ENCODE assay signal across 30 cellular contexts in the genomic region with DNA sequence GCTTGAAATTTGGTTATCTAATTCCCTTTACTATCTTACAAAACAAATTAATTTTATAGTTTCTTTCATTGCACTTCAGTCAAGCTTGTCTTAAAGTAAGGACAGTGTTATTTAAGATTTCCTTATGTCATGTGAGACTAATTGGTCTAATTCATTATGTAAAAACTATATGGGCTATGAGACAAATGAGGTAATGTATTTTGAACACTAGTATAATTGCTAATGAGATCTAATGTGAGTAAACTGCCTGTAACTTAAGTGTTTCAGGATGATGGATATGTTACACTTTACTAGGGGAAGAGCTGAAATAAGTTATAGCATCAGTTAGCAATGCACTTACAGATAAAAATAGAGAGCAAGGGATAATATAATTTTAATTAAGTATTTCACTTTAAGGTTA.
"Had no signal": no experiment of that assay in that cellular context is flagged by ENCODE, and none has a peak within 500 bp of the region (broad histone marks: within the 10 kb centered on the region; RNA-seq: fewer than 3 reads in every experiment).

No MANE protein-coding gene starts in this region.

- H3K27me3 Mint-ChIP-seq: activated naive CD4-positive, alpha-beta T cell treated with anti-CD3 and anti-CD28 coated beads, Interleukin-2, amount 10 ng/mL, durations not matched to agents 7 days and 5 days; central memory CD8-positive, alpha-beta T cell had no signal

- H3K9me3 Mint-ChIP-seq: activated B cell treated with CpG ODN at 0.5 μM for 24 hours; activated CD4-positive, alpha-beta memory T cell treated with anti-CD3 and anti-CD28 coated beads, Interleukin-2, amount 10 ng/mL, durations not matched to agents 7 days and 5 days; activated CD4-positive, alpha-beta T cell treated with anti-CD3 and anti-CD28 coated beads, Interleukin-2, amount 10 ng/mL, durations not matched to agents 7 days and 5 days; activated naive CD4-positive, alpha-beta T cell treated with anti-CD3 and anti-CD28 coated beads, Interleukin-2, amount 10 ng/mL, durations not matched to agents 7 days and 5 days; activated naive CD4-positive, alpha-beta T cell treated with anti-CD3 and anti-CD28 coated beads, Interleukin-2, amount 50 U/mL, for 24 hours; activated naive CD8-positive, alpha-beta T cell treated with anti-CD3 and anti-CD28 coated beads, Interleukin-2, amount 10 ng/mL, durations not matched to agents 7 days and 5 days; activated naive CD8-positive, alpha-beta T cell treated with anti-CD3 and anti-CD28 coated beads, Interleukin-2, amount 50 U/mL, for 24 hours; activated T-cell treated with anti-CD3 and anti-CD28 coated beads, Interleukin-2, amount 50 U/mL, for 24 hours; activated T-helper 2 cell treated with anti-CD3 and anti-CD28 coated beads, Interferon-gamma antibody, Interleukin-2, Interleukin-4, amounts not matched to agents 10 μg/mL and 5 μg/mL and 100 μg/mL, durations not matched to agents 14 hours and 24 hours and 36 hours; central memory CD8-positive, alpha-beta T cell had no signal

- H3K27ac Mint-ChIP-seq: activated B cell treated with CpG ODN at 0.5 μM for 24 hours; activated CD4-positive, alpha-beta memory T cell treated with anti-CD3 and anti-CD28 coated beads, Interleukin-2, amount 10 ng/mL, durations not matched to agents 7 days and 5 days; activated CD4-positive, alpha-beta T cell treated with anti-CD3 and anti-CD28 coated beads, Interleukin-2, amount 10 ng/mL, durations not matched to agents 7 days and 5 days; activated CD8-positive, alpha-beta memory T cell treated with anti-CD3 and anti-CD28 coated beads, Interleukin-2, amount 10 ng/mL, durations not matched to agents 7 days and 5 days; activated CD8-positive, alpha-beta T cell treated with anti-CD3 and anti-CD28 coated beads, Interleukin-2, amount 10 ng/mL, durations not matched to agents 7 days and 5 days; activated naive CD4-positive, alpha-beta T cell treated with anti-CD3 and anti-CD28 coated beads, Interleukin-2, amount 10 ng/mL, durations not matched to agents 7 days and 5 days; activated naive CD4-positive, alpha-beta T cell treated with anti-CD3 and anti-CD28 coated beads, Interleukin-2, amount 50 U/mL, for 24 hours; activated naive CD8-positive, alpha-beta T cell; activated naive CD8-positive, alpha-beta T cell treated with anti-CD3 and anti-CD28 coated beads, Interleukin-2, amount 10 ng/mL, durations not matched to agents 7 days and 5 days; activated naive CD8-positive, alpha-beta T cell treated with anti-CD3 and anti-CD28 coated beads, Interleukin-2, amount 50 U/mL, for 24 hours; activated T-cell treated with anti-CD3 and anti-CD28 coated beads, Interleukin-2, amount 50 U/mL, for 24 hours; activated T-helper 2 cell treated with anti-CD3 and anti-CD28 coated beads, Interferon-gamma antibody, Interleukin-2, Interleukin-4, amounts not matched to agents 10 μg/mL and 5 μg/mL and 100 μg/mL, durations not matched to agents 14 hours and 24 hours and 36 hours; brain; T-helper 17 cell had no signal

- H3K4me3 Mint-ChIP-seq: activated B cell treated with CpG ODN at 0.5 μM for 24 hours; activated CD4-positive, alpha-beta memory T cell treated with anti-CD3 and anti-CD28 coated beads, Interleukin-2, amount 10 ng/mL, durations not matched to agents 7 days and 5 days; activated CD4-positive, alpha-beta T cell treated with anti-CD3 and anti-CD28 coated beads, Interleukin-2, amount 10 ng/mL, durations not matched to agents 7 days and 5 days; activated CD8-positive, alpha-beta memory T cell treated with anti-CD3 and anti-CD28 coated beads, Interleukin-2, amount 10 ng/mL, durations not matched to agents 7 days and 5 days; activated CD8-positive, alpha-beta T cell treated with anti-CD3 and anti-CD28 coated beads, Interleukin-2, amount 10 ng/mL, durations not matched to agents 7 days and 5 days; activated naive CD4-positive, alpha-beta T cell treated with anti-CD3 and anti-CD28 coated beads, Interleukin-2, amount 10 ng/mL, durations not matched to agents 7 days and 5 days; activated naive CD4-positive, alpha-beta T cell treated with anti-CD3 and anti-CD28 coated beads, Interleukin-2, amount 50 U/mL, for 24 hours; activated naive CD8-positive, alpha-beta T cell; activated naive CD8-positive, alpha-beta T cell treated with anti-CD3 and anti-CD28 coated beads, Interleukin-2, amount 10 ng/mL, durations not matched to agents 7 days and 5 days; activated naive CD8-positive, alpha-beta T cell treated with anti-CD3 and anti-CD28 coated beads, Interleukin-2, amount 50 U/mL, for 24 hours; activated T-cell treated with anti-CD3 and anti-CD28 coated beads, Interleukin-2, amount 50 U/mL, for 24 hours; brain; central memory CD8-positive, alpha-beta T cell; T-helper 17 cell had no signal

- DNase-seq: activated B cell treated with CpG ODN at 0.5 μM for 24 hours; activated CD4-positive, alpha-beta memory T cell treated with anti-CD3 and anti-CD28 coated beads, Interleukin-2, amount 10 ng/mL, durations not matched to agents 7 days and 5 days; activated CD4-positive, alpha-beta T cell treated with anti-CD3 and anti-CD28 coated beads for 4 hours; activated CD4-positive, alpha-beta T cell treated with anti-CD3 and anti-CD28 coated beads, Interleukin-2, amount 10 ng/mL, durations not matched to agents 7 days and 5 days; activated CD4-positive, alpha-beta T cell treated with anti-CD3 and anti-CD28 coated beads, Interleukin-2, amount 50 U/mL, for 48 hours; activated CD4-positive, CD25-positive, alpha-beta regulatory T cell treated with anti-CD3 and anti-CD28 coated beads, Interleukin-2, amount 50 U/mL, for 72 hours; activated CD8-positive, alpha-beta memory T cell treated with anti-CD3 and anti-CD28 coated beads for 24 hours; activated CD8-positive, alpha-beta memory T cell treated with anti-CD3 and anti-CD28 coated beads, Interleukin-2, amount 10 ng/mL, durations not matched to agents 7 days and 5 days; activated CD8-positive, alpha-beta memory T cell treated with anti-CD3 and anti-CD28 coated beads, Interleukin-2, amount 50 U/mL, for 48 hours; activated CD8-positive, alpha-beta T cell treated with anti-CD3 and anti-CD28 coated beads, Interleukin-2, amount 10 ng/mL, durations not matched to agents 7 days and 5 days; activated effector memory CD4-positive, alpha-beta T cell treated with Interleukin-2 at 50 U/mL for 16 hours; activated gamma-delta T cell; activated naive CD4-positive, alpha-beta T cell treated with anti-CD3 and anti-CD28 coated beads, Interleukin-2, amount 10 ng/mL, durations not matched to agents 7 days and 5 days; activated naive CD4-positive, alpha-beta T cell treated with Interleukin-2 at 50 U/mL for 16 hours; activated naive CD8-positive, alpha-beta T cell treated with anti-CD3 and anti-CD28 coated beads, Interleukin-2, amount 10 ng/mL, durations not matched to agents 7 days and 5 days; activated naive CD8-positive, alpha-beta T cell treated with anti-CD3 and anti-CD28 coated beads, Interleukin-2, amount 50 U/mL, for 24 hours; activated T-cell treated with anti-CD3 and anti-CD28 coated beads, Interleukin-2, amount 50 U/mL, for 24 hours; activated T-cell treated with anti-CD3 and anti-CD28 coated beads, Interleukin-2, amount 50 U/mL, for 48 hours; amygdala; anterior cingulate cortex; caudate nucleus; cerebellar nuclear complex; colonic mucosa; T-helper 17 cell; T1000 had no signal

- H3K4me1 Mint-ChIP-seq: activated B cell treated with CpG ODN at 0.5 μM for 24 hours; activated CD4-positive, alpha-beta memory T cell treated with anti-CD3 and anti-CD28 coated beads, Interleukin-2, amount 10 ng/mL, durations not matched to agents 7 days and 5 days; activated CD4-positive, alpha-beta T cell treated with anti-CD3 and anti-CD28 coated beads, Interleukin-2, amount 10 ng/mL, durations not matched to agents 7 days and 5 days; activated CD8-positive, alpha-beta memory T cell treated with anti-CD3 and anti-CD28 coated beads, Interleukin-2, amount 10 ng/mL, durations not matched to agents 7 days and 5 days; activated naive CD4-positive, alpha-beta T cell treated with anti-CD3 and anti-CD28 coated beads, Interleukin-2, amount 10 ng/mL, durations not matched to agents 7 days and 5 days; activated naive CD4-positive, alpha-beta T cell treated with anti-CD3 and anti-CD28 coated beads, Interleukin-2, amount 50 U/mL, for 24 hours; activated naive CD8-positive, alpha-beta T cell treated with anti-CD3 and anti-CD28 coated beads, Interleukin-2, amount 10 ng/mL, durations not matched to agents 7 days and 5 days; activated naive CD8-positive, alpha-beta T cell treated with anti-CD3 and anti-CD28 coated beads, Interleukin-2, amount 50 U/mL, for 24 hours; brain; central memory CD8-positive, alpha-beta T cell had no signal

- H3K36me3 Mint-ChIP-seq: activated CD8-positive, alpha-beta memory T cell treated with anti-CD3 and anti-CD28 coated beads, Interleukin-2, amount 10 ng/mL, durations not matched to agents 7 days and 5 days; activated naive CD4-positive, alpha-beta T cell treated with anti-CD3 and anti-CD28 coated beads, Interleukin-2, amount 10 ng/mL, durations not matched to agents 7 days and 5 days; activated naive CD4-positive, alpha-beta T cell treated with anti-CD3 and anti-CD28 coated beads, Interleukin-2, amount 50 U/mL, for 24 hours; activated naive CD8-positive, alpha-beta T cell; activated naive CD8-positive, alpha-beta T cell treated with anti-CD3 and anti-CD28 coated beads, Interleukin-2, amount 10 ng/mL, durations not matched to agents 7 days and 5 days; brain had no signal
